ENCODE assay signal across 8 cellular contexts in genomic region chr7:105010538-105011523, GRCh38. TPM values are rescaled to one million over a fixed set of nuclear protein-coding genes. Genes with fewer than 3 reads are reported as not detected.
A peak's percentile ranks its signal among the peaks of the same experiment; 100 is the strongest.
DNase-seq lines count a peak whose midpoint lies in the region; FAIRE-seq and TF ChIP-seq lines count a peak whose summit lies in the region.

No MANE protein-coding gene starts in this region.

- no peak overlapping the region for H4K8ac ChIP-seq in mesendoderm (ENCODE audit: low read depth, low read length)

- DNase-seq in Ammon's horn (ENCODE audit: low spot score) (peak; percentile 28), KBM-7 (peak; percentile 26), cardiac fibroblast (ENCODE audit: low read depth in 2 of 2) (peak in 1 of 2 donors; percentile 60), mesendoderm (peak; percentile 32), vagina (ENCODE audit: extremely low spot score in 2 of 2) (no peak), HTR-8/SVneo (ENCODE audit: insufficient read length, low spot score) (no peak), middle frontal gyrus (ENCODE audit: extremely low spot score, low spot score) (no peak), SKM-1 treated with dmso at 0.1 percent for 144 hours (lab: John Stamatoyannopoulos, UW; ENCODE audit: unreplicated experiment) (no peak)

- H3K9ac ChIP-seq in mesendoderm (ENCODE audit: low read length): peak overlapping the region; percentile 96

- TF ChIP-seq POLR2A in vagina (IDR thresholded peaks at IDR 0.05): no peak

- no peak overlapping the region for H3K4ac ChIP-seq in mesendoderm (ENCODE audit: low read depth, low read length)

- H3K79me2 ChIP-seq in mesendoderm (ENCODE audit: control insufficient read depth, insufficient read depth, low read length): peaks cover 81% of the 10 kb centered on the region

- no peak for FAIRE-seq in HTR-8/SVneo (lab: Jason Lieb, UNC)

- no peak overlapping the region for H3K18ac ChIP-seq in mesendoderm (ENCODE audit: low read length)

- H2BK15ac ChIP-seq in mesendoderm (replicated peaks; ENCODE audit: low read depth): no peak overlapping the region

- H3K27me3 ChIP-seq in mesendoderm (ENCODE audit: insufficient read depth, low read length, poor library complexity): no peaks in the 10 kb centered on the region
- no peaks in the 10 kb centered on the region for H3K27me3 ChIP-seq in vagina

- in situ Hi-C loops in KBM-7 (cut with MboI; ENCODE audit: low pct_unique_long_range_greater_than_20kb, low sequenced_read_pairs): no loop called here

- H4K5ac ChIP-seq in mesendoderm (ENCODE audit: low read length): no peak overlapping the region

- H3K23ac ChIP-seq in mesendoderm (ENCODE audit: low read length): no peak overlapping the region

- intact Hi-C loops in vagina (cut with DNase I): loop anchor here (10.0 kb wide), 1 partner anchor 66 kb away; no protein-coding TSS in a partner anchor

- WGBS in mesendoderm (ENCODE audit: extremely low coverage, insufficient coverage, low lambda C conversion rate): no CpG with 5 or more reads among the region's 7 CpGs

- H3K4me3 ChIP-seq in cardiac fibroblast (replicated peaks in 1 of 2; ENCODE audit: low read depth in 2 of 2, low read length in 2 of 2) (peak overlapping the region; percentile 99 to 100), mesendoderm (ENCODE audit: low read length) (peak overlapping the region; percentile 71), vagina (peak overlapping the region; percentile 91 to 94)

- H3K56ac ChIP-seq in mesendoderm (ENCODE audit: low read length): peak overlapping the region; percentile 78

- no peaks in the 10 kb centered on the region for H3K9me3 ChIP-seq in vagina

- H3K36me3 ChIP-seq in mesendoderm (ENCODE audit: control insufficient read depth, insufficient read depth, low read length) (no peaks in the 10 kb centered on the region), vagina (no peaks in the 10 kb centered on the region)

- no peak overlapping the region for H3K27ac ChIP-seq in mesendoderm (ENCODE audit: low read depth, low read length)
- H3K27ac ChIP-seq in vagina: peak overlapping the region; percentile 100

- no peak overlapping the region for H2BK120ac ChIP-seq in mesendoderm (ENCODE audit: low read depth, low read length)

- peak overlapping the region; percentile 85 for H3K4me2 ChIP-seq in mesendoderm (ENCODE audit: low read length)

- H3K79me1 ChIP-seq in mesendoderm (ENCODE audit: low read length): peaks cover 1% of the 10 kb centered on the region

- TF ChIP-seq CTCF in cardiac fibroblast (IDR thresholded peaks at IDR 0.05; ENCODE audit: low read depth, low read length) (no peak), vagina (IDR thresholded peaks at IDR 0.05) (no peak)

- H3K4me1 ChIP-seq in mesendoderm (ENCODE audit: control insufficient read depth, low read depth, low read length) (peaks cover 2% of the 10 kb centered on the region), vagina (peaks cover 48% of the 10 kb centered on the region)

- no peak overlapping the region for H2BK5ac ChIP-seq in mesendoderm (ENCODE audit: low read length)

- no peak overlapping the region for H2AK5ac ChIP-seq in mesendoderm (ENCODE audit: low read length)

RNA-seq across cellular contexts. Expression of gene KMT2E, which starts 3.2 kb away (rescaled TPM):
- polyA plus RNA-seq in mesendoderm (2013, experiment 1 of 2): 21.7 TPM
- polyA plus RNA-seq in mesendoderm (2013, experiment 2 of 2): 21.7 TPM
- 98.7 TPM for total RNA-seq in vagina

Comparison
In these comparisons a context has a peak if more than half of its experiments do, and no peak if none do; other contexts are left out.
1. DNase-seq: peak in Ammon's horn (single experiment), KBM-7 (single experiment) and mesendoderm (single experiment); none in vagina (0 of 2), HTR-8/SVneo (single experiment), middle frontal gyrus (single experiment) and SKM-1 treated with dmso at 0.1 percent for 144 hours (single experiment).
2. Peak in every context shown above with its lines, with median percentiles within 50 percentile points of each other: H3K4me3 ChIP-seq.